ENCODE assay signal across 9 cellular contexts in genomic region chr1:9438431-9439073, GRCh38.
DNase-seq lines count a peak whose midpoint lies in the region; ATAC-seq and TF ChIP-seq lines count a peak whose summit lies in the region.
"Had no signal": no experiment of that assay in that cellular context is flagged by ENCODE, and none has a peak within 500 bp of the region (broad histone marks: within the 10 kb centered on the region; RNA-seq: fewer than 3 reads in every experiment).

No MANE protein-coding gene starts in this region.

- H3K27ac ChIP-seq in coronary artery: peak overlapping the region; percentile 64 to 81
- peak overlapping the region; percentile 38 to 85 for H3K27ac ChIP-seq in aorta (ENCODE audit: low read depth in 1 of 2, low read length in 2 of 2)
- no peak overlapping the region for H3K27ac ChIP-seq in Karpas-422 (ENCODE audit: low read length)

- H4K20me1 ChIP-seq in Karpas-422 (ENCODE audit: insufficient read depth, low read depth, low read length): no peaks in the 10 kb centered on the region

- H3K4me1 ChIP-seq in aorta (ENCODE audit: control insufficient read depth in 1 of 2, insufficient read depth in 2 of 2, low read length in 2 of 2) (peaks cover 0 to 11% of the 10 kb centered on the region in 2 donors), Karpas-422 (ENCODE audit: low read length) (no peaks in the 10 kb centered on the region)

- TF ChIP-seq CTCF in coronary artery (IDR thresholded peaks at IDR 0.05): no peak

- H3K9ac ChIP-seq in Karpas-422 (ENCODE audit: low read length): no peak overlapping the region

- 13 to 28% methylated on average over 12 of the region's 12 CpGs for WGBS in aorta, 2 donors

- H3K27me3 Mint-ChIP-seq in activated T-helper 2 cell treated with anti-CD3 and anti-CD28 coated beads, Interferon-gamma antibody, Interleukin-2, Interleukin-4, amounts not matched to agents 10 μg/mL and 5 μg/mL and 100 μg/mL, durations not matched to agents 14 hours and 24 hours and 36 hours (ENCODE audit: low read depth): peaks cover 20% of the 10 kb centered on the region

- H2AFZ ChIP-seq in Karpas-422 (ENCODE audit: low read length): no peak overlapping the region

- intact Hi-C loops in aorta (cut with DNase I): loop anchor here in 1 of 2 donors (5.0 kb wide), 1 partner anchor 61 kb away; no protein-coding TSS in a partner anchor
- intact Hi-C loops in activated T-helper 2 cell treated with anti-CD3 and anti-CD28 coated beads, Interferon-gamma antibody, Interleukin-2, Interleukin-4, amounts not matched to agents 10 μg/mL and 5 μg/mL and 100 μg/mL, durations not matched to agents 14 hours and 24 hours and 36 hours (cut with micrococcal nuclease): no loop called here

- H3K4me2 ChIP-seq in Karpas-422 (ENCODE audit: low read depth, low read length, poor library complexity, severe bottlenecking): no peak overlapping the region

- no peak overlapping the region for H3K27ac Mint-ChIP-seq in activated T-helper 2 cell treated with anti-CD3 and anti-CD28 coated beads, Interferon-gamma antibody, Interleukin-2, Interleukin-4, amounts not matched to agents 10 μg/mL and 5 μg/mL and 100 μg/mL, durations not matched to agents 14 hours and 24 hours and 36 hours

- no peaks in the 10 kb centered on the region for H3K36me3 Mint-ChIP-seq in activated T-helper 2 cell treated with anti-CD3 and anti-CD28 coated beads, Interferon-gamma antibody, Interleukin-2, Interleukin-4, amounts not matched to agents 10 μg/mL and 5 μg/mL and 100 μg/mL, durations not matched to agents 14 hours and 24 hours and 36 hours (ENCODE audit: low read depth)
- H3K36me3 Mint-ChIP-seq: CD4-positive, CD25-positive, alpha-beta regulatory T cell had no signal

- peak; percentile 70 for ATAC-seq in aorta (ENCODE audit: low FRiP score)

- H3K9me3 ChIP-seq in aorta (ENCODE audit: control insufficient read depth, low read length) (no peaks in the 10 kb centered on the region), Karpas-422 (ENCODE audit: low read length) (no peaks in the 10 kb centered on the region)

- no peaks in the 10 kb centered on the region for H3K9me3 Mint-ChIP-seq in activated T-helper 2 cell treated with anti-CD3 and anti-CD28 coated beads, Interferon-gamma antibody, Interleukin-2, Interleukin-4, amounts not matched to agents 10 μg/mL and 5 μg/mL and 100 μg/mL, durations not matched to agents 14 hours and 24 hours and 36 hours
- H3K9me3 Mint-ChIP-seq: CD4-positive, CD25-positive, alpha-beta regulatory T cell had no signal

- peak overlapping the region; percentile 23 for H3K4me3 ChIP-seq in coronary artery
- no peak overlapping the region for H3K4me3 ChIP-seq in aorta (ENCODE audit: low read length in 2 of 2)
- H3K4me3 ChIP-seq in Karpas-422 (ENCODE audit: low read length): no peak overlapping the region

- H3K9me2 ChIP-seq in Karpas-422 (replicated peaks; ENCODE audit: insufficient read depth, low read length): no peaks in the 10 kb centered on the region

- peak; percentile 4 for DNase-seq in SKM-1 treated with dmso at 0.1 percent for 144 hours (lab: John Stamatoyannopoulos, UW; ENCODE audit: unreplicated experiment)
- no peak for DNase-seq in SKM-1 (lab: John Stamatoyannopoulos, UW; ENCODE audit: unreplicated experiment)
- no peak for DNase-seq in coronary artery (ENCODE audit: low spot score)
- DNase-seq in medulla oblongata (ENCODE audit: extremely low spot score): peak; percentile 75
- DNase-seq in aorta: peak; percentile 80 to 82
- no peak for DNase-seq in activated T-helper 2 cell treated with anti-CD3 and anti-CD28 coated beads, Interferon-gamma antibody, Interleukin-2, Interleukin-4, amounts not matched to agents 10 μg/mL and 5 μg/mL and 100 μg/mL, durations not matched to agents 14 hours and 24 hours and 36 hours (ENCODE audit: low spot score)
- DNase-seq in activated CD4-positive, alpha-beta T cell treated with anti-CD3 and anti-CD28 coated beads for 1 hour: no peak
- DNase-seq in Karpas-422: no peak
- DNase-seq: CD4-positive, CD25-positive, alpha-beta regulatory T cell had no signal

- H3K27me3 ChIP-seq in aorta (ENCODE audit: control insufficient read depth in 1 of 2, insufficient read depth in 2 of 2, low read length in 1 of 2) (no peaks in the 10 kb centered on the region), Karpas-422 (ENCODE audit: low read length) (no peaks in the 10 kb centered on the region)

- no peaks in the 10 kb centered on the region for H3K79me2 ChIP-seq in Karpas-422 (ENCODE audit: low read length)

- H3K4me3 Mint-ChIP-seq in activated T-helper 2 cell treated with anti-CD3 and anti-CD28 coated beads, Interferon-gamma antibody, Interleukin-2, Interleukin-4, amounts not matched to agents 10 μg/mL and 5 μg/mL and 100 μg/mL, durations not matched to agents 14 hours and 24 hours and 36 hours (ENCODE audit: low read depth): no peak overlapping the region
- H3K4me3 Mint-ChIP-seq: CD4-positive, CD25-positive, alpha-beta regulatory T cell had no signal

- no peaks in the 10 kb centered on the region for H3K4me1 Mint-ChIP-seq in activated T-helper 2 cell treated with anti-CD3 and anti-CD28 coated beads, Interferon-gamma antibody, Interleukin-2, Interleukin-4, amounts not matched to agents 10 μg/mL and 5 μg/mL and 100 μg/mL, durations not matched to agents 14 hours and 24 hours and 36 hours (ENCODE audit: low read depth)

- H3K36me3 ChIP-seq in aorta (ENCODE audit: control insufficient read depth in 1 of 2, insufficient read depth in 2 of 2, low read length in 1 of 2) (no peaks in the 10 kb centered on the region), Karpas-422 (ENCODE audit: insufficient read depth, low read length) (no peaks in the 10 kb centered on the region)

Comparison
In these comparisons a context has a peak if more than half of its experiments do, and no peak if none do; other contexts are left out.
1. DNase-seq: peak in SKM-1 treated with dmso at 0.1 percent for 144 hours (single experiment), medulla oblongata (single experiment) and aorta (2 of 2); none in SKM-1 (single experiment), coronary artery (single experiment), activated T-helper 2 cell treated with anti-CD3 and anti-CD28 coated beads, Interferon-gamma antibody, Interleukin-2, Interleukin-4, amounts not matched to agents 10 μg/mL and 5 μg/mL and 100 μg/mL, durations not matched to agents 14 hours and 24 hours and 36 hours (single experiment), activated CD4-positive, alpha-beta T cell treated with anti-CD3 and anti-CD28 coated beads for 1 hour (single experiment) and Karpas-422 (single experiment).